ENCODE assay signal across 1 cellular context in the genomic region with DNA sequence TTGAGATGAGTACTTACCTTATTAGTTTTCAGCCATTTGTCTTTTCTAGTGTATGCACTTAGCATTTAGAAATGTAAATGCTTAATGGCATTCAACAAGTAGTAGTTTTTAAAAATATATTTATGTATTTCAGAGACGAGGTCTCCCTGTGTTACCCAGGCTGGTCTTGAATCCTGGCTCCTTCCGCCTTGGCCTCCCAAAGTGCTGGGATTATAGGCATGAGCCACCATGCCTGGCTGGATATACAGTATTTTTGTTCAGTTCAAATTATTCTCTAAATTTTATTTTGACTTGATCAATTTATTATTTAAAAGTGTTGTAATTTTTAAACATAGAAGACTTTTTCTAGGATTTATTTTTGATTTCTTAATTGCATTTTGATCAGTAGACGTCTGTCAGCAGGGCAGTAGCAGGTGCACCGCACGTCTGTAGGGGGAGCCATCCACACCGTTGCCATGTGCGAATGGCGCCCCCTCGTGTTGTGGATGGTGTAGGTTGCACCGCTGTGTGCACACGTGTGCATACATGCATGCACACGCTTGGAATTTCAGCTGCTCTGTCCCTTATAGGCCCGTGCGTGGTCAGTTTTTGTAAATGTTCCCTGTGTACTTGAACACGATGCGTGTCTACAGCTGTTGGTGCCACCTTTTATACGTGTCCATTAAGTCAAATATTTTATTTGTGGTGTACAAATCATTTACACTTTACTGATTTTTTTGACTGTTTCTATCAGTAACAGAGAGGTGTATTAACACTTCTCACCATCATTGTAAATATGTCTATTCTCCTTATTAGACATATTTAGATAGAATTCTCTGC.
TF ChIP-seq lines count a peak whose summit lies in the region.

No MANE protein-coding gene starts in this region.

TF ChIP-seq in HepG2, 621 proteins besides CTCF, POLR2A, EP300 and RAD21 (continued from another document and continues in another):
- TF ChIP-seq TRAFD1 (CRISPR knock-in tag; IDR thresholded peaks at IDR 0.05; ENCODE audit: borderline replicate concordance), result no peak
- no peak for TF ChIP-seq NAIF1 (CRISPR knock-in tag; IDR thresholded peaks at IDR 0.05; ENCODE audit: borderline replicate concordance)
- TF ChIP-seq CREB3 (CRISPR knock-in tag; IDR thresholded peaks at IDR 0.05), result no peak
- no peak for TF ChIP-seq DNMT3B (CRISPR knock-in tag; conservative IDR thresholded peaks at IDR 0.05)
- no peak for TF ChIP-seq ZNF354B (CRISPR knock-in tag; IDR thresholded peaks at IDR 0.05)
- TF ChIP-seq ZNF382 (CRISPR knock-in tag; IDR thresholded peaks at IDR 0.05; ENCODE audit: borderline replicate concordance), result no peak
- TF ChIP-seq, protein P1, sequence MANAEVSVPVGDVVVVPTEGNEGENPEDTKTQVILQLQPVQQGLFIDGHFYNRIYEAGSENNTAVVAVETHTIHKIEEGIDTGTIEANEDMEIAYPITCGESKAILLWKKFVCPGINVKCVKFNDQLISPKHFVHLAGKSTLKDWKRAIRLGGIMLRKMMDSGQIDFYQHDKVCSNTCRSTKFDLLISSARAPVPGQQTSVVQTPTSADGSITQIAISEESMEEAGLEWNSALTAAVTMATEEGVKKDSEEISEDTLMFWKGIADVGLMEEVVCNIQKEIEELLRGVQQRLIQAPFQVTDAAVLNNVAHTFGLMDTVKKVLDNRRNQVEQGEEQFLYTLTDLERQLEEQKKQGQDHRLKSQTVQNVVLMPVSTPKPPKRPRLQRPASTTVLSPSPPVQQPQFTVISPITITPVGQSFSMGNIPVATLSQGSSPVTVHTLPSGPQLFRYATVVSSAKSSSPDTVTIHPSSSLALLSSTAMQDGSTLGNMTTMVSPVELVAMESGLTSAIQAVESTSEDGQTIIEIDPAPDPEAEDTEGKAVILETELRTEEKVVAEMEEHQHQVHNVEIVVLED (CRISPR knock-in tag; IDR thresholded peaks at IDR 0.05; ENCODE audit: borderline replicate concordance), result no peak
- no peak for TF ChIP-seq KLF15 (CRISPR knock-in tag; IDR thresholded peaks at IDR 0.05; ENCODE audit: borderline replicate concordance)
- TF ChIP-seq, protein P2, sequence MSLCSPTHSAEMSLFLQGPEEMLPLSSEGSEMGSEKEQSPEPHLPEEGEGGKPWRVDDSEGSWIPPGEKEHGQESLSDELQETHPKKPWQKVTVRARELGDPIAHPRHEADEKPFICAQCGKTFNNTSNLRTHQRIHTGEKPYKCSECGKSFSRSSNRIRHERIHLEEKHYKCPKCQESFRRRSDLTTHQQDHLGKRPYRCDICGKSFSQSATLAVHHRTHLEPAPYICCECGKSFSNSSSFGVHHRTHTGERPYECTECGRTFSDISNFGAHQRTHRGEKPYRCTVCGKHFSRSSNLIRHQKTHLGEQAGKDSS (CRISPR knock-in tag; IDR thresholded peaks at IDR 0.05; ENCODE audit: borderline replicate concordance, low read depth), result peak; percentile 92
- TF ChIP-seq STAT6 (CRISPR knock-in tag; IDR thresholded peaks at IDR 0.05; ENCODE audit: borderline replicate concordance), result no peak
- TF ChIP-seq ZNF749 (CRISPR knock-in tag; IDR thresholded peaks at IDR 0.05; ENCODE audit: borderline replicate concordance), result no peak
- TF ChIP-seq, protein P3, sequence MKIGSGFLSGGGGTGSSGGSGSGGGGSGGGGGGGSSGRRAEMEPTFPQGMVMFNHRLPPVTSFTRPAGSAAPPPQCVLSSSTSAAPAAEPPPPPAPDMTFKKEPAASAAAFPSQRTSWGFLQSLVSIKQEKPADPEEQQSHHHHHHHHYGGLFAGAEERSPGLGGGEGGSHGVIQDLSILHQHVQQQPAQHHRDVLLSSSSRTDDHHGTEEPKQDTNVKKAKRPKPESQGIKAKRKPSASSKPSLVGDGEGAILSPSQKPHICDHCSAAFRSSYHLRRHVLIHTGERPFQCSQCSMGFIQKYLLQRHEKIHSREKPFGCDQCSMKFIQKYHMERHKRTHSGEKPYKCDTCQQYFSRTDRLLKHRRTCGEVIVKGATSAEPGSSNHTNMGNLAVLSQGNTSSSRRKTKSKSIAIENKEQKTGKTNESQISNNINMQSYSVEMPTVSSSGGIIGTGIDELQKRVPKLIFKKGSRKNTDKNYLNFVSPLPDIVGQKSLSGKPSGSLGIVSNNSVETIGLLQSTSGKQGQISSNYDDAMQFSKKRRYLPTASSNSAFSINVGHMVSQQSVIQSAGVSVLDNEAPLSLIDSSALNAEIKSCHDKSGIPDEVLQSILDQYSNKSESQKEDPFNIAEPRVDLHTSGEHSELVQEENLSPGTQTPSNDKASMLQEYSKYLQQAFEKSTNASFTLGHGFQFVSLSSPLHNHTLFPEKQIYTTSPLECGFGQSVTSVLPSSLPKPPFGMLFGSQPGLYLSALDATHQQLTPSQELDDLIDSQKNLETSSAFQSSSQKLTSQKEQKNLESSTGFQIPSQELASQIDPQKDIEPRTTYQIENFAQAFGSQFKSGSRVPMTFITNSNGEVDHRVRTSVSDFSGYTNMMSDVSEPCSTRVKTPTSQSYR (CRISPR knock-in tag; IDR thresholded peaks at IDR 0.05; ENCODE audit: borderline replicate concordance), result peak; percentile 39; the same call in 1 of the 2 replicates
- TF ChIP-seq ZFAT (CRISPR knock-in tag; conservative IDR thresholded peaks at IDR 0.05), result no peak
- TF ChIP-seq FOXP4 (CRISPR knock-in tag; IDR thresholded peaks at IDR 0.05), result peak; percentile 45; the same call in 1 of the 2 replicates
- TF ChIP-seq ZNF501 (CRISPR knock-in tag; IDR thresholded peaks at IDR 0.05), result no peak
- TF ChIP-seq ZNF670 (CRISPR knock-in tag; IDR thresholded peaks at IDR 0.05; ENCODE audit: borderline replicate concordance), result no peak
- peak; percentile 90 for TF ChIP-seq ADNP (CRISPR knock-in tag; IDR thresholded peaks at IDR 0.05)
- TF ChIP-seq HES4 (CRISPR knock-in tag; IDR thresholded peaks at IDR 0.05; ENCODE audit: borderline replicate concordance), result no peak
- TF ChIP-seq, protein P4, sequence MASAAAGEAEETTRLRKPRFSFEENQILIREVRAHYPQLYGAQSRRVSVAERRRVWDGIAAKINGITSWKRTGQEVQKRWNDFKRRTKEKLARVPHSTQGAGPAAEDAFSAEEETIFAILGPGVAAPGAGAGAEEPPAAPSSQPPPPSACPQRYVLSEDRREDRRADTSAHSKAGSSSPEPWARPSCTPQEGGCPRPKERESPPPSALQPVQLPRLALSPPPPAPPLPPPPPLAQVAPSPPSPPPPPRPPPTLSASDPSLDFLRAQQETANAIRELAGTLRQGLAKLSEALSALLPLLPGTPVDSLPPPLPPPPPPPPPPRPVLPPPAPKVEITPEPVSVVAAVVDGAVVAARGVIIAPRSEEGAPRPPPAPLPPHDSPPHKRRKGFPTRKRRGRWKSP (CRISPR knock-in tag; IDR thresholded peaks at IDR 0.05), result no peak
- 0 out of 2 replicates have a peak, but pooled peaks have one; percentile 21 for TF ChIP-seq TBP (CRISPR knock-in tag; IDR thresholded peaks at IDR 0.05)
- peak; percentile 77; the same call in 1 of the 2 replicates for TF ChIP-seq KDM4B (CRISPR knock-in tag; IDR thresholded peaks at IDR 0.05)
- TF ChIP-seq ZNF546 (CRISPR knock-in tag; conservative IDR thresholded peaks at IDR 0.05), result no peak
- no peak for TF ChIP-seq FOXA1 (IDR thresholded peaks at IDR 0.05)
- TF ChIP-seq FOXA1 (CRISPR knock-in tag; IDR thresholded peaks at IDR 0.05), result peak; percentile 83
- TF ChIP-seq ZBTB42 (CRISPR knock-in tag; IDR thresholded peaks at IDR 0.05), result no peak
- no peak for TF ChIP-seq NFATC3 (CRISPR knock-in tag; IDR thresholded peaks at IDR 0.05)
- TF ChIP-seq ZSCAN22 (CRISPR knock-in tag; IDR thresholded peaks at IDR 0.05), result no peak
- TF ChIP-seq SOX13 (IDR thresholded peaks at IDR 0.05), result no peak
- peak in 1 of 2 experiments; percentile 75; a peak in 2 of 4 replicates for TF ChIP-seq SOX13 (CRISPR knock-in tag; conservative IDR thresholded peaks at IDR 0.05 in 1 of 2, IDR thresholded peaks at IDR 0.05 in 1 of 2)
- TF ChIP-seq EZH2 (conservative IDR thresholded peaks at IDR 0.05; ENCODE audit: low read depth, low read length), result no peak
- peak; percentile 40; the same call in 1 of the 2 replicates for TF ChIP-seq FOXJ3 (CRISPR knock-in tag; IDR thresholded peaks at IDR 0.05; ENCODE audit: borderline replicate concordance)
- peak; percentile 73; the same call in 1 of the 2 replicates for TF ChIP-seq MIER2 (CRISPR knock-in tag; IDR thresholded peaks at IDR 0.05)
- no peak for TF ChIP-seq ZSCAN12 (CRISPR knock-in tag; IDR thresholded peaks at IDR 0.05)
- peak; percentile 48; the same call in 1 of the 2 replicates for TF ChIP-seq MEF2D (CRISPR knock-in tag; IDR thresholded peaks at IDR 0.05)
- no peak for TF ChIP-seq ZNF674 (CRISPR knock-in tag; IDR thresholded peaks at IDR 0.05; ENCODE audit: low read depth)
- no peak for TF ChIP-seq KDM1A (CRISPR knock-in tag; IDR thresholded peaks at IDR 0.05)
- no peak for TF ChIP-seq ZNF136 (CRISPR knock-in tag; IDR thresholded peaks at IDR 0.05; ENCODE audit: low read depth)
- TF ChIP-seq WIZ (CRISPR knock-in tag; IDR thresholded peaks at IDR 0.05), result no peak
- no peak for TF ChIP-seq ETS1 (CRISPR knock-in tag; IDR thresholded peaks at IDR 0.05)
- peak; percentile 39; the same call in 1 of the 2 replicates for TF ChIP-seq ZNF777 (CRISPR knock-in tag; IDR thresholded peaks at IDR 0.05)
- TF ChIP-seq TFDP2 (CRISPR knock-in tag; IDR thresholded peaks at IDR 0.05), result peak; percentile 41; the same call in 1 of the 2 replicates
